Comparison of ENCODE assay signal across 8 cellular contexts in genomic region chr5:107670028-107670926, GRCh38.
DNase-seq lines count a peak whose midpoint lies in the region; ATAC-seq and TF ChIP-seq lines count a peak whose summit lies in the region.

No MANE protein-coding gene starts in this region.

- TF ChIP-seq CTCF in C4-2B (conservative IDR thresholded peaks at IDR 0.05) (no peak; the same call in 1 of the 2 replicates), cardiac fibroblast (IDR thresholded peaks at IDR 0.05; ENCODE audit: low read depth, low read length) (no peak)

- no peaks in the 10 kb centered on the region for H3K9me3 ChIP-seq in subcutaneous abdominal adipose tissue (ENCODE audit: control insufficient read depth in 5 of 5, low read length in 5 of 5)

- H3K36me3 ChIP-seq in subcutaneous abdominal adipose tissue (ENCODE audit: control insufficient read depth in 5 of 5, insufficient read depth in 5 of 5, low read length in 5 of 5), result no peaks in the 10 kb centered on the region

- peak; percentile 28 for ATAC-seq in GM19324 (IDR thresholded peaks at IDR 0.05; ENCODE audit: low FRiP score, unreplicated experiment)
- no peak for ATAC-seq in GM21390 (IDR thresholded peaks at IDR 0.05; ENCODE audit: unreplicated experiment)
- no peak for ATAC-seq in GM18520 (IDR thresholded peaks at IDR 0.05; ENCODE audit: unreplicated experiment)

- H3K27me3 ChIP-seq in subcutaneous abdominal adipose tissue (ENCODE audit: control insufficient read depth in 5 of 5, insufficient read depth in 4 of 5, low read length in 5 of 5), result peaks cover 0 to 9% (median 0%) of the 10 kb centered on the region in 5 donors

- H3K4me1 ChIP-seq in subcutaneous abdominal adipose tissue (ENCODE audit: control insufficient read depth in 5 of 5, insufficient read depth in 5 of 5, low read length in 5 of 5), result peaks cover 0 to 58% (median 50%) of the 10 kb centered on the region in 5 donors

- peak overlapping the region; percentile 72 to 88 for H3K4me3 ChIP-seq in cardiac fibroblast (replicated peaks in 1 of 2; ENCODE audit: low read depth in 2 of 2, low read length in 2 of 2)
- peak overlapping the region; percentile 70 to 81 (median 80) for H3K4me3 ChIP-seq in subcutaneous abdominal adipose tissue (ENCODE audit: low read depth in 1 of 5, low read length in 5 of 5)

- peak; percentile 70 for DNase-seq in NCI-H748 treated with DMSO at 0.1 percent for 48 hours (lab: John Stamatoyannopoulos, UW)
- peak; percentile 47 to 54 for DNase-seq in cardiac fibroblast (ENCODE audit: low read depth in 2 of 2)
- DNase-seq in kidney tubule cell (ENCODE audit: low spot score), result peak; percentile 49

- H3K27ac ChIP-seq in C4-2B (peak overlapping the region; percentile 97), subcutaneous abdominal adipose tissue (ENCODE audit: low read depth, low read length) (peak overlapping the region; percentile 46)

- peak overlapping the region in 3 of 5 donors; percentile 30 to 69 (median 41) for H3K9ac ChIP-seq in subcutaneous abdominal adipose tissue (ENCODE audit: low read length in 5 of 5)
